Comparison of ENCODE assay signal across 9 cellular contexts in genomic region chr16:84754353-84754856, GRCh38. TPM values are rescaled to one million over a fixed set of nuclear protein-coding genes. Genes with fewer than 3 reads are reported as not detected.
DNase-seq lines count a peak whose midpoint lies in the region; ATAC-seq, FAIRE-seq and TF ChIP-seq lines count a peak whose summit lies in the region.
"Had no signal": no experiment of that assay in that cellular context is flagged by ENCODE, and none has a peak within 500 bp of the region (broad histone marks: within the 10 kb centered on the region; RNA-seq: fewer than 3 reads in every experiment).

No MANE protein-coding gene starts in this region.

- TF ChIP-seq POLR2A in ovary (IDR thresholded peaks at IDR 0.05): no peak

- peaks cover 0 to 23% (median 7%) of the 10 kb centered on the region in 3 donors for H3K36me3 Mint-ChIP-seq in CD8-positive, alpha-beta memory T cell

- peak overlapping the region; percentile 21 for H3K4me3 ChIP-seq in CD8-positive, alpha-beta memory T cell (ENCODE audit: low read length)
- H3K4me3 ChIP-seq in MG63 (no peak overlapping the region), ovary (no peak overlapping the region)

- H3K4me3 Mint-ChIP-seq in CD8-positive, alpha-beta memory T cell: peak overlapping the region in 6 of 7 donors; percentile 51 to 78 (median 64)

- H3K4me1 Mint-ChIP-seq in CD8-positive, alpha-beta memory T cell: peaks cover 69 to 92% (median 91%) of the 10 kb centered on the region in 3 donors

- H3K9me3 Mint-ChIP-seq in CD8-positive, alpha-beta memory T cell: no peaks in the 10 kb centered on the region

- TF ChIP-seq CTCF in ovary (IDR thresholded peaks at IDR 0.05): peak; percentile 48 to 94 (median 86)

- peak overlapping the region; percentile 18 to 88 (median 48) for H3K27ac Mint-ChIP-seq in CD8-positive, alpha-beta memory T cell

- peak overlapping the region; percentile 21 for H3K27ac ChIP-seq in CD8-positive, alpha-beta memory T cell (ENCODE audit: low read depth, low read length)
- no peak overlapping the region for H3K27ac ChIP-seq in ovary
- H3K27ac ChIP-seq: VCaP had no signal

- no peaks in the 10 kb centered on the region for H3K36me3 ChIP-seq in CD8-positive, alpha-beta memory T cell (ENCODE audit: insufficient read depth, low read length)
- peaks cover 18% of the 10 kb centered on the region for H3K36me3 ChIP-seq in MG63
- H3K36me3 ChIP-seq in ovary: no peaks in the 10 kb centered on the region

- intact Hi-C loops in ovary (cut with DNase I): loop anchor here (1.0 to 2.0 kb wide), 2 partner anchors 216 kb away; no protein-coding TSS in a partner anchor
- intact Hi-C loops in posterior vena cava (cut with DNase I): loop anchor here in 1 of 2 donors (5.0 kb wide), 1 partner anchor 198 kb away; no protein-coding TSS in a partner anchor

- H3K9me3 ChIP-seq in CD8-positive, alpha-beta memory T cell (ENCODE audit: low read length): no peaks in the 10 kb centered on the region
- H3K9me3 ChIP-seq in MG63: no peaks in the 10 kb centered on the region
- H3K9me3 ChIP-seq in ovary: no peaks in the 10 kb centered on the region

- 6 to 12% (median 8%) methylated on average over 12 of the region's 12 CpGs for WGBS in ovary, 3 donors

- FAIRE-seq in frontal cortex (lab: Jason Lieb, UNC): no peak

- CTCF ChIA-PET in CD8-positive, alpha-beta memory T cell (lab: Charles Lee): interaction anchor here (1.0 to 4.7 kb wide), 13 partner anchors 10 to 494 kb away, joined by 3 to 66 read pairs (median 6); no protein-coding TSS in a partner anchor

- no peaks in the 10 kb centered on the region for H3K27me3 ChIP-seq in CD8-positive, alpha-beta memory T cell (ENCODE audit: insufficient read depth, low read length, poor library complexity, severe bottlenecking)
- H3K27me3 ChIP-seq in MG63 (no peaks in the 10 kb centered on the region), ovary (no peaks in the 10 kb centered on the region)

- H3K4me1 ChIP-seq in CD8-positive, alpha-beta memory T cell (ENCODE audit: insufficient read depth, low read length): peaks cover 47% of the 10 kb centered on the region
- H3K4me1 ChIP-seq in ovary (ENCODE audit: insufficient read depth): peaks cover 23% of the 10 kb centered on the region

- peak; percentile 70 for ATAC-seq in GM21381 (IDR thresholded peaks at IDR 0.05; ENCODE audit: unreplicated experiment)

- peak; percentile 36 to 78 (median 69) for DNase-seq in CD8-positive, alpha-beta memory T cell
- peak; percentile 29 for DNase-seq in MG63
- peak; percentile 50 for DNase-seq in SHP77 treated with DMSO at 0.1 percent for 48 hours (lab: John Stamatoyannopoulos, UW)
- DNase-seq in activated naive CD4-positive, alpha-beta T cell treated with anti-CD3 and anti-CD28 coated beads, Interleukin-2, amount 50 U/mL, for 16 hours: peak; percentile 51
- peak; percentile 44 to 62 for DNase-seq in frontal cortex (ENCODE audit: low spot score in 2 of 2)
- DNase-seq in ovary: peak in 2 of 5 donors; percentile 50 to 78
- no peak for DNase-seq in posterior vena cava (ENCODE audit: low spot score)

- H3K27me3 Mint-ChIP-seq in CD8-positive, alpha-beta memory T cell: no peaks in the 10 kb centered on the region

- no peak for TF ChIP-seq EP300 in ovary (IDR thresholded peaks at IDR 0.05)

- POLR2A ChIA-PET in CD8-positive, alpha-beta memory T cell (lab: Charles Lee): no interaction called here

RNA-seq across cellular contexts. Expression of gene USP10, which starts 54.6 kb away (rescaled TPM):
- 100 to 1,000 TPM; 143 to 146 TPM for total RNA-seq in CD8-positive, alpha-beta memory T cell
- 86.1 TPM for polyA plus RNA-seq in CD8-positive, alpha-beta memory T cell
- 29.8 and 33.5 TPM in 2 replicates for total RNA-seq in MG63 (2014; rRNA removed; shearing (Covaris generic); ENCODE audit: low replicate concordance)
- total RNA-seq in frontal cortex (53.8 TPM), ovary (10 to 100 TPM; 41.1 to 83.6 (median 71.4) TPM), posterior vena cava (10 to 100 TPM; 64.3 to 68.1 TPM)
- polyA plus RNA-seq in ovary: 10 to 100 TPM; 24.6 to 98.8 TPM
